Comparison of ENCODE assay signal across 8 cellular contexts in genomic region chrX:3713225-3713936, GRCh38. TPM values are rescaled to one million over a fixed set of nuclear protein-coding genes. Genes with fewer than 3 reads are reported as not detected.
DNase-seq lines count a peak whose midpoint lies in the region; ATAC-seq lines count a peak whose summit lies in the region.

Gene PRKX (minus strand): TSS chrX:3713649. CDS start chrX:3713253, 396 bp downstream.

- peaks cover 3 to 31% (median 19%) of the 10 kb centered on the region in 4 donors for H3K4me1 Mint-ChIP-seq in naive thymus-derived CD8-positive, alpha-beta T cell

- no peaks in the 10 kb centered on the region for H3K4me1 ChIP-seq in esophagus (ENCODE audit: control insufficient read depth in 2 of 2, insufficient read depth in 2 of 2, low read length in 1 of 2)

- H3K27ac Mint-ChIP-seq in naive thymus-derived CD8-positive, alpha-beta T cell: peak within 1 kb of the TSS; percentile 68 to 95 (median 91)

- DNase-seq in NCI-H82 (lab: John Stamatoyannopoulos, UW): peak; percentile 67
- no peak for DNase-seq in NCI-H82 treated with DMSO at 0.1 percent for 48 hours (lab: John Stamatoyannopoulos, UW; ENCODE audit: unreplicated experiment)
- DNase-seq in NCI-H510A (lab: John Stamatoyannopoulos, UW): peak; percentile 42
- peak; percentile 77 for DNase-seq in activated CD8-positive, alpha-beta memory T cell treated with anti-CD3 and anti-CD28 coated beads, Interleukin-2, amount 50 U/mL, for 48 hours
- peak; percentile 58 to 85 (median 72) for DNase-seq in naive thymus-derived CD8-positive, alpha-beta T cell
- peak; percentile 69 for DNase-seq in stimulated activated naive CD8-positive, alpha-beta T cell treated with anti-CD3 and anti-CD28 coated beads, Interleukin-15, Interleukin-2, amounts not matched to agents 100 U/mL and 50 U/mL, for 24 hours

- H3K9me3 Mint-ChIP-seq in naive thymus-derived CD8-positive, alpha-beta T cell: peaks cover 0 to 2% (median 0%) of the 10 kb centered on the region in 9 donors

- H3K27me3 Mint-ChIP-seq in naive thymus-derived CD8-positive, alpha-beta T cell: no peaks in the 10 kb centered on the region

- POLR2A ChIA-PET in naive thymus-derived CD8-positive, alpha-beta T cell (lab: Charles Lee): interaction anchor here (0.7 to 2.1 kb wide), 4 partner anchors 13 to 62 kb away, joined by 3 to 12 read pairs (median 4); no protein-coding TSS in a partner anchor

- ATAC-seq in HG02943 (IDR thresholded peaks at IDR 0.05; ENCODE audit: low read depth, unreplicated experiment): peak; percentile 76
- ATAC-seq in naive thymus-derived CD8-positive, alpha-beta T cell: peak; percentile 84 to 86
- peak; percentile 87 for ATAC-seq in stimulated activated naive CD8-positive, alpha-beta T cell treated with anti-CD3 and anti-CD28 coated beads, Interleukin-15, Interleukin-2, amounts not matched to agents 100 U/mL and 50 U/mL, for 24 hours

- peak within 1 kb of the TSS; percentile 84 to 94 for H3K27ac ChIP-seq in esophagus (ENCODE audit: low read depth in 2 of 2, low read length in 1 of 2)

- no peaks in the 10 kb centered on the region for H3K36me3 ChIP-seq in esophagus (ENCODE audit: control insufficient read depth in 2 of 2, insufficient read depth in 2 of 2, low read length in 1 of 2)

- H3K4me3 ChIP-seq in esophagus (ENCODE audit: low read depth in 1 of 2, low read length in 2 of 2): peak within 1 kb of the TSS; percentile 79 to 90

- H3K36me3 Mint-ChIP-seq in naive thymus-derived CD8-positive, alpha-beta T cell: no peaks in the 10 kb centered on the region

- no peaks in the 10 kb centered on the region for H3K9me3 ChIP-seq in esophagus (ENCODE audit: control insufficient read depth in 2 of 2, insufficient read depth in 1 of 2, low read depth in 1 of 2, low read length in 1 of 2)

- 1% methylated on average over 31 to 97 of the region's 97 CpGs for WGBS in esophagus, 2 donors

- peak within 1 kb of the TSS; percentile 90 to 98 (median 96) for H3K4me3 Mint-ChIP-seq in naive thymus-derived CD8-positive, alpha-beta T cell

- H3K27me3 ChIP-seq in esophagus (ENCODE audit: control insufficient read depth in 1 of 2, insufficient read depth in 2 of 2, low read length in 2 of 2): no peaks in the 10 kb centered on the region

RNA-seq across cellular contexts. Expression of gene PRKX, which starts in this region (rescaled TPM):
- 10 to 100 TPM in 1 of 2 donors, 1 to 10 TPM in 1; 5.6 to 15.4 TPM for polyA plus RNA-seq in esophagus
- total RNA-seq in naive thymus-derived CD8-positive, alpha-beta T cell: 10 to 100 TPM; 32.2 to 38.8 TPM
- polyA plus RNA-seq in naive thymus-derived CD8-positive, alpha-beta T cell: 10 to 100 TPM; 30.9 to 46.7 (median 45.9) TPM
